37 cellular contexts compared by ENCODE assay signal in the genomic region with DNA sequence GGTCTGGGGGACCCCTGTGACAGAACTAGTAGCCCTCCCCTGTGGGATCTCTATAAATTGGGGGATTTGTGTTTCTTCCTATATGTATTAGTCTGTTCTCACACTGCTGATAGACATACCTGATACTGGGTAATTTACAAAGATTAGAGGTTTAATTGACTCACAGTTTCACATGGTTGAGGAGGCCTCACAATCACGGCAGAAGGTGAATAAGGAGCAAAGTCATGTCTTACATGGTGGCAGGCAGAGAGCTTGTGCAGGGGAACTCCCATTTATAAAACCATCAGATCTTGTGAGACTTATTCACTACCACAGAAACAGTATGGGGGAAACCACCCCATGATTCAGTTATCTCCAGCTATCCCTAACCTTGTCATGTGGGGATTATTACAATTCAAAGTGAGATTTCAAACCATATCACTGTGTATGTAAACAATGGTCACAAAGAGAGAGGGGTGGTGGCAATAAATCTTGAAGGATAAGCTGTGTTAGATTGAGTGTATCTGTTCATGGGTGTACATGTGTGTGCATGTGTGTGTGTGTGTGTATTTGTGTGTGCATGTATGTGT. TPM values are rescaled to one million over a fixed set of nuclear protein-coding genes. Genes with fewer than 3 reads are reported as not detected.
DNase-seq lines count a peak whose midpoint lies in the region; ATAC-seq and TF ChIP-seq lines count a peak whose summit lies in the region.
"Had no signal": no experiment of that assay in that cellular context is flagged by ENCODE, and none has a peak within 500 bp of the region (broad histone marks: within the 10 kb centered on the region; RNA-seq: fewer than 3 reads in every experiment).

No MANE protein-coding gene starts in this region.

- H3K27me3 Mint-ChIP-seq in MCF 10A (ENCODE audit: insufficient read depth, unreplicated experiment) = no peaks in the 10 kb centered on the region
- H3K27me3 Mint-ChIP-seq: activated CD8-positive, alpha-beta memory T cell treated with anti-CD3 and anti-CD28 coated beads, Interleukin-2, amount 10 ng/mL, durations not matched to agents 7 days and 5 days had no signal

- ATAC-seq in activated CD4-positive, CD25-positive, alpha-beta regulatory T cell treated with anti-CD3 and anti-CD28 coated beads, Interleukin-2, amount 50 U/mL, for 24 hours = peak; percentile 87 to 93
- peak; percentile 95 to 97 for ATAC-seq in activated naive CD4-positive, alpha-beta T cell treated with anti-CD3 and anti-CD28 coated beads, Interleukin-2, amount 50 U/mL, for 72 hours
- ATAC-seq in stimulated activated effector memory CD8-positive, alpha-beta T cell treated with anti-CD3 and anti-CD28 coated beads, Interleukin-12 subunit alpha, Interleukin-12 subunit beta, amount 100 ng/mL, for 72 hours = peak; percentile 96
- ATAC-seq: activated CD8-positive, alpha-beta memory T cell treated with anti-CD3 and anti-CD28 coated beads, Interleukin-2, amount 10 ng/mL, durations not matched to agents 7 days and 5 days; heart right ventricle; left ventricle myocardium superior; Panc1; SK-N-SH treated with all-trans-retinoic acid at 6 μM for 48 hours had no signal

- no peaks in the 10 kb centered on the region for H3K9me3 ChIP-seq in mammary epithelial cell (replicated peaks; ENCODE audit: insufficient read depth, low read length)
- H3K9me3 ChIP-seq: adrenal gland, Caco-2, esophagus muscularis mucosa, heart right ventricle, thoracic aorta had no signal

- dilution Hi-C loops in mammary epithelial cell (cut with HindIII; ENCODE audit: low sequenced_read_pairs) = no loop called here

- H3K79me2 ChIP-seq in mammary epithelial cell (ENCODE audit: insufficient read depth, low read length) = no peaks in the 10 kb centered on the region
- H3K79me2 ChIP-seq: parathyroid adenoma had no signal

- 100% methylated on average over 1 of the region's 1 CpG for WGBS in mammary epithelial cell (ENCODE audit: low coverage, missing lambda C conversion rate)

- no peaks in the 10 kb centered on the region for H3K36me3 ChIP-seq in mammary epithelial cell (ENCODE audit: insufficient read depth, low read length)
- H3K36me3 ChIP-seq: adrenal gland, brain microvascular endothelial cell, esophagus muscularis mucosa, heart right ventricle, thoracic aorta had no signal

- no peaks in the 10 kb centered on the region for H4K20me1 ChIP-seq in mammary epithelial cell (ENCODE audit: insufficient read depth, low read length)

- no peaks in the 10 kb centered on the region for H3K4me1 ChIP-seq in mammary epithelial cell (ENCODE audit: insufficient read depth, low read length)
- H3K4me1 ChIP-seq: adrenal gland, Caco-2, heart right ventricle, parathyroid adenoma had no signal

- H3K9ac ChIP-seq in mammary epithelial cell (ENCODE audit: insufficient read depth, low read length) = no peak overlapping the region
- H3K9ac ChIP-seq: GM23248, parathyroid adenoma had no signal

- CTCF ChIA-PET in mammary epithelial cell (lab: Charles Lee; ENCODE audit: low non-redundant PET) = no interaction called here
- CTCF ChIA-PET in MCF 10A (lab: Yijun Ruan, JAX) = interaction anchor here (0.6 to 0.9 kb wide), 3 partner anchors 10 to 56 kb away, joined by 3 to 4 read pairs (median 3); no protein-coding TSS in a partner anchor

- BruUV-seq in mammary epithelial cell (replicated peaks; lab: Mats Ljungman, UMichigan) = no TSS peak
- no TSS peak for BruUV-seq in MCF 10A (replicated peaks; lab: Mats Ljungman, UMichigan)

- TF ChIP-seq CTCF in mammary epithelial cell (conservative IDR thresholded peaks at IDR 0.05 in 1 of 2, IDR thresholded peaks at IDR 0.05 in 1 of 2; ENCODE audit: extremely low read depth in 1 of 2, insufficient read depth in 1 of 2, low read depth in 1 of 2, low read length in 2 of 2) (no peak), MCF 10A (IDR thresholded peaks at IDR 0.05; ENCODE audit: unreplicated experiment) (no peak)

- in situ Hi-C loops in mammary epithelial cell (cut with MboI; ENCODE audit: low sequenced_read_pairs in 2 of 2) = no loop called here

- intact Hi-C loops in mammary epithelial cell (cut with micrococcal nuclease) = no loop called here
- intact Hi-C loops in MCF 10A (cut with micrococcal nuclease) = no loop called here

- POLR2A ChIA-PET in MCF 10A (lab: Yijun Ruan, JAX) = no interaction called here

- H3K4me1 Mint-ChIP-seq in MCF 10A (ENCODE audit: insufficient read depth, unreplicated experiment) = no peaks in the 10 kb centered on the region
- peaks cover 19% of the 10 kb centered on the region for H3K4me1 Mint-ChIP-seq in stimulated activated effector memory CD8-positive, alpha-beta T cell treated with anti-CD3 and anti-CD28 coated beads, Interleukin-12 subunit alpha, Interleukin-12 subunit beta, amount 100 ng/mL, for 72 hours
- H3K4me1 Mint-ChIP-seq: CD14-positive monocyte had no signal

- H3K4me3 ChIP-seq in mammary epithelial cell (replicated peaks in 1 of 3; ENCODE audit: insufficient read depth in 1 of 3, low read depth in 2 of 3, low read length in 3 of 3) = no peak overlapping the region
- H3K4me3 ChIP-seq: adrenal gland, esophagus muscularis mucosa, GM23248, heart right ventricle, skin epidermis, thoracic aorta had no signal

- H2AFZ ChIP-seq in mammary epithelial cell (ENCODE audit: low read depth, low read length) = no peak overlapping the region
- H2AFZ ChIP-seq: GM23248, parathyroid adenoma had no signal

- no peak overlapping the region for H3K4me3 Mint-ChIP-seq in MCF 10A (ENCODE audit: unreplicated experiment)
- no peak overlapping the region for H3K4me3 Mint-ChIP-seq in stimulated activated effector memory CD8-positive, alpha-beta T cell treated with anti-CD3 and anti-CD28 coated beads, Interleukin-12 subunit alpha, Interleukin-12 subunit beta, amount 100 ng/mL, for 72 hours
- H3K4me3 Mint-ChIP-seq: activated CD8-positive, alpha-beta memory T cell treated with anti-CD3 and anti-CD28 coated beads, Interleukin-2, amount 10 ng/mL, durations not matched to agents 7 days and 5 days; CD14-positive monocyte; T-helper 1 cell treated with Interleukin-12 subunit alpha and Interleukin-12 subunit beta and Interleukin-4 antibody, amounts not matched to agents 30 μg/mL and 1 μg/mL, for 36 hours had no signal

- no peaks in the 10 kb centered on the region for H3K36me3 Mint-ChIP-seq in MCF 10A (ENCODE audit: insufficient read depth, unreplicated experiment)
- peaks cover 7 to 24% of the 10 kb centered on the region in 2 donors for H3K36me3 Mint-ChIP-seq in activated naive CD4-positive, alpha-beta T cell treated with anti-CD3 and anti-CD28 coated beads, Interleukin-2, amount 50 U/mL, for 72 hours
- H3K36me3 Mint-ChIP-seq in stimulated activated effector memory CD8-positive, alpha-beta T cell treated with anti-CD3 and anti-CD28 coated beads, Interleukin-12 subunit alpha, Interleukin-12 subunit beta, amount 100 ng/mL, for 72 hours = no peaks in the 10 kb centered on the region
- H3K36me3 Mint-ChIP-seq: activated CD8-positive, alpha-beta memory T cell treated with anti-CD3 and anti-CD28 coated beads, Interleukin-2, amount 10 ng/mL, durations not matched to agents 7 days and 5 days; CD14-positive monocyte had no signal

- H3K4me2 ChIP-seq in mammary epithelial cell (ENCODE audit: insufficient read depth, low read depth, low read length) = no peak overlapping the region

- no peaks in the 10 kb centered on the region for H3K27me3 ChIP-seq in mammary epithelial cell (ENCODE audit: insufficient read depth, low read length)
- H3K27me3 ChIP-seq: brain microvascular endothelial cell had no signal

- no peak overlapping the region for H3K27ac Mint-ChIP-seq in MCF 10A (ENCODE audit: low read depth, unreplicated experiment)
- peak overlapping the region; percentile 0 to 7 for H3K27ac Mint-ChIP-seq in activated naive CD4-positive, alpha-beta T cell treated with anti-CD3 and anti-CD28 coated beads, Interleukin-2, amount 50 U/mL, for 72 hours
- H3K27ac Mint-ChIP-seq in stimulated activated effector memory CD8-positive, alpha-beta T cell treated with anti-CD3 and anti-CD28 coated beads, Interleukin-12 subunit alpha, Interleukin-12 subunit beta, amount 100 ng/mL, for 72 hours = no peak overlapping the region
- H3K27ac Mint-ChIP-seq: activated CD8-positive, alpha-beta memory T cell treated with anti-CD3 and anti-CD28 coated beads, Interleukin-2, amount 10 ng/mL, durations not matched to agents 7 days and 5 days; CD14-positive monocyte; T-helper 1 cell treated with Interleukin-12 subunit alpha and Interleukin-12 subunit beta and Interleukin-4 antibody, amounts not matched to agents 30 μg/mL and 1 μg/mL, for 36 hours had no signal

- DNase-seq in activated CD4-positive, CD25-positive, alpha-beta regulatory T cell treated with anti-CD3 and anti-CD28 coated beads, Interleukin-2, amount 50 U/mL, for 72 hours = no peak
- peak; percentile 22 for DNase-seq in mammary epithelial cell
- no peak for DNase-seq in MCF 10A (ENCODE audit: unreplicated experiment)
- peak in 1 of 2 donors; percentile 6 for DNase-seq in activated naive CD4-positive, alpha-beta T cell treated with anti-CD3 and anti-CD28 coated beads, Interleukin-2, amount 50 U/mL, for 72 hours (ENCODE audit: low spot score in 2 of 2)
- no peak for DNase-seq in stimulated activated effector memory CD8-positive, alpha-beta T cell treated with anti-CD3 and anti-CD28 coated beads, Interleukin-12 subunit alpha, Interleukin-12 subunit beta, amount 100 ng/mL, for 72 hours (ENCODE audit: low spot score in 2 of 2)
- DNase-seq in NCI-H187 (lab: John Stamatoyannopoulos, UW) = no peak
- no peak for DNase-seq in NCI-H526 treated with DMSO at 0.1 percent for 48 hours (lab: John Stamatoyannopoulos, UW)
- DNase-seq: 8988T; activated CD8-positive, alpha-beta memory T cell treated with anti-CD3 and anti-CD28 coated beads, Interleukin-2, amount 10 ng/mL, durations not matched to agents 7 days and 5 days; adrenal gland; brain microvascular endothelial cell; Caco-2; cerebellar nuclear complex; dermis blood vessel endothelial cell; DMS53; foreskin fibroblast; GM23248; heart right ventricle; left ventricle myocardium superior; NCI-H1436 treated with DMSO at 0.1 percent for 48 hours; NCI-H748 treated with DMSO at 0.1 percent for 48 hours; retina; Right ventricle myocardium superior; stimulated activated naive CD4-positive, alpha-beta T cell treated with Interleukin-2 at 50 U/mL for 16 hours had no signal

- peaks cover 7% of the 10 kb centered on the region for H3K9me3 Mint-ChIP-seq in MCF 10A (ENCODE audit: unreplicated experiment)
- peaks cover 10 to 14% of the 10 kb centered on the region in 2 donors for H3K9me3 Mint-ChIP-seq in activated naive CD4-positive, alpha-beta T cell treated with anti-CD3 and anti-CD28 coated beads, Interleukin-2, amount 50 U/mL, for 72 hours
- H3K9me3 Mint-ChIP-seq in stimulated activated effector memory CD8-positive, alpha-beta T cell treated with anti-CD3 and anti-CD28 coated beads, Interleukin-12 subunit alpha, Interleukin-12 subunit beta, amount 100 ng/mL, for 72 hours = peaks cover 10% of the 10 kb centered on the region

- no peak overlapping the region for H3K27ac ChIP-seq in mammary epithelial cell (ENCODE audit: insufficient read depth, low read depth, low read length)
- H3K27ac ChIP-seq: adrenal gland, brain microvascular endothelial cell, esophagus muscularis mucosa, GM23248, heart right ventricle, parathyroid adenoma, skin epidermis, thoracic aorta had no signal

RNA-seq across cellular contexts. Expression of gene CST8, which starts 6.6 kb away (rescaled TPM):
- total RNA-seq in mammary epithelial cell (not detected), MCF 10A (2022) (not detected in 2 replicates)
- not detected for polyA plus RNA-seq in mammary epithelial cell
- not detected for polyA minus RNA-seq in mammary epithelial cell
- not detected for total RNA-seq in activated naive CD4-positive, alpha-beta T cell treated with anti-CD3 and anti-CD28 coated beads, Interleukin-2, amount 50 U/mL, for 72 hours
- total RNA-seq: activated CD8-positive, alpha-beta memory T cell treated with anti-CD3 and anti-CD28 coated beads, Interleukin-2, amount 10 ng/mL, durations not matched to agents 7 days and 5 days; adrenal gland; Caco-2; dermis blood vessel endothelial cell; esophagus muscularis mucosa; GM23248; heart right ventricle; left ventricle myocardium superior; LHCN-M2; mesenteric fat pad; Right ventricle myocardium superior; thoracic aorta; urinary bladder had no signal
- polyA plus RNA-seq: adrenal gland, CD14-positive monocyte, GM23248, heart right ventricle, keratinocyte, urinary bladder had no signal

RNA-seq across cellular contexts. Expression of gene CST11, which starts 44.9 kb away (rescaled TPM):
- total RNA-seq in mammary epithelial cell (not detected), MCF 10A (2022) (not detected in 2 replicates)
- not detected for polyA plus RNA-seq in mammary epithelial cell
- polyA minus RNA-seq in mammary epithelial cell = not detected
- total RNA-seq in activated naive CD4-positive, alpha-beta T cell treated with anti-CD3 and anti-CD28 coated beads, Interleukin-2, amount 50 U/mL, for 72 hours = not detected
- total RNA-seq: activated CD8-positive, alpha-beta memory T cell treated with anti-CD3 and anti-CD28 coated beads, Interleukin-2, amount 10 ng/mL, durations not matched to agents 7 days and 5 days; adrenal gland; Caco-2; dermis blood vessel endothelial cell; esophagus muscularis mucosa; GM23248; heart right ventricle; left ventricle myocardium superior; LHCN-M2; Right ventricle myocardium superior; thoracic aorta; urinary bladder had no signal
- polyA plus RNA-seq: adrenal gland, CD14-positive monocyte, GM23248, heart right ventricle, keratinocyte, urinary bladder had no signal

RNA-seq across cellular contexts. Expression of gene CSTL1, which starts 58.1 kb away (rescaled TPM):
- total RNA-seq in mammary epithelial cell (not detected), MCF 10A (2022) (not detected in 2 replicates)
- not detected for polyA plus RNA-seq in mammary epithelial cell
- polyA minus RNA-seq in mammary epithelial cell = not detected
- total RNA-seq in activated naive CD4-positive, alpha-beta T cell treated with anti-CD3 and anti-CD28 coated beads, Interleukin-2, amount 50 U/mL, for 72 hours = not detected
- total RNA-seq: activated CD8-positive, alpha-beta memory T cell treated with anti-CD3 and anti-CD28 coated beads, Interleukin-2, amount 10 ng/mL, durations not matched to agents 7 days and 5 days; adrenal gland; dermis blood vessel endothelial cell; esophagus muscularis mucosa; GM23248; heart right ventricle; left ventricle myocardium superior; LHCN-M2; mesenteric fat pad; Right ventricle myocardium superior; thoracic aorta; urinary bladder had no signal
- polyA plus RNA-seq: adrenal gland, CD14-positive monocyte, GM23248, heart right ventricle, keratinocyte, urinary bladder had no signal

Comparison
In these comparisons a context has a peak if more than half of its experiments do, and no peak if none do; other contexts are left out.
1. H3K27ac Mint-ChIP-seq: peak in activated naive CD4-positive, alpha-beta T cell treated with anti-CD3 and anti-CD28 coated beads, Interleukin-2, amount 50 U/mL, for 72 hours (2 of 2); none in MCF 10A (single experiment) and stimulated activated effector memory CD8-positive, alpha-beta T cell treated with anti-CD3 and anti-CD28 coated beads, Interleukin-12 subunit alpha, Interleukin-12 subunit beta, amount 100 ng/mL, for 72 hours (single experiment).
2. Peak in every context shown above with its lines, with median percentiles within 50 percentile points of each other: ATAC-seq.